ENCODE assay signal across 8 cellular contexts in the genomic region with DNA sequence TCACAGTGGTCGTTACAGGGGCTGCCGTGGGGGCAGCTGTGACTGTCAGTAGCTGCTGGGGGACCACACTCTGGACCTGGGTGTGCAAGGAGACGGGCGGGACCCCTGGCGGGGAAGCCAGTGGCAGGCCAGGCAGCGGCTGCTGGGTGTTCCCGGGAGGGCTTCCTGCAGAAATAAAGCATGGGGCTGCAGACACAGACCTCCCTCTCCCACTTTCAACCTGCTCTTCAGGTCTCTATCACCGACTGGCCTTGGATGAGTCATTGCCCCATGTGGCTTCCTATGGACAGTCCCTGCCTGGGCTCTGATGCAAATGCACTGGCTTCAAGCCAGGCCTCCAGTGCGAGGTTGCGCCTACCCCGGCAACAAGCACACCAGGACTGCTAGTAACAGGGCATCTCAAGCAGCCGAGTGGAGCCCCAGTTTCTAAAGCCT.
A peak's percentile ranks its signal among the peaks of the same experiment; 100 is the strongest.
DNase-seq lines count a peak whose midpoint lies in the region; ATAC-seq and TF ChIP-seq lines count a peak whose summit lies in the region.

No MANE protein-coding gene starts in this region.

- DNase-seq in NCI-H2227 (lab: John Stamatoyannopoulos, UW; ENCODE audit: unreplicated experiment) (peak; percentile 7), NCI-H2227 treated with DMSO at 0.1 percent for 48 hours (lab: John Stamatoyannopoulos, UW) (no peak), amniotic epithelial cell (ENCODE audit: low read depth) (peak; percentile 93), iris pigment epithelial cell (ENCODE audit: low read depth) (peak; percentile 97), GDM1 (lab: John Stamatoyannopoulos, UW) (no peak)
- DNase-seq in stimulated activated CD8-positive, alpha-beta memory T cell treated with anti-CD3 and anti-CD28 coated beads, Interleukin-12 subunit alpha, Interleukin-12 subunit beta, amount 100 ng/mL, for 1 hour (ENCODE audit: low read depth) = peak; percentile 30

- ATAC-seq in HG02973 (IDR thresholded peaks at IDR 0.05; ENCODE audit: unreplicated experiment) (peak; percentile 38), SK-N-SH treated with all-trans-retinoic acid at 6 μM for 48 hours (peak; percentile 54)

TF ChIP-seq in SK-N-SH treated with all-trans-retinoic acid at 6 μM for 48 hours, 23 proteins besides CTCF, POLR2A, EP300 and RAD21:
- TF ChIP-seq, protein P1, sequence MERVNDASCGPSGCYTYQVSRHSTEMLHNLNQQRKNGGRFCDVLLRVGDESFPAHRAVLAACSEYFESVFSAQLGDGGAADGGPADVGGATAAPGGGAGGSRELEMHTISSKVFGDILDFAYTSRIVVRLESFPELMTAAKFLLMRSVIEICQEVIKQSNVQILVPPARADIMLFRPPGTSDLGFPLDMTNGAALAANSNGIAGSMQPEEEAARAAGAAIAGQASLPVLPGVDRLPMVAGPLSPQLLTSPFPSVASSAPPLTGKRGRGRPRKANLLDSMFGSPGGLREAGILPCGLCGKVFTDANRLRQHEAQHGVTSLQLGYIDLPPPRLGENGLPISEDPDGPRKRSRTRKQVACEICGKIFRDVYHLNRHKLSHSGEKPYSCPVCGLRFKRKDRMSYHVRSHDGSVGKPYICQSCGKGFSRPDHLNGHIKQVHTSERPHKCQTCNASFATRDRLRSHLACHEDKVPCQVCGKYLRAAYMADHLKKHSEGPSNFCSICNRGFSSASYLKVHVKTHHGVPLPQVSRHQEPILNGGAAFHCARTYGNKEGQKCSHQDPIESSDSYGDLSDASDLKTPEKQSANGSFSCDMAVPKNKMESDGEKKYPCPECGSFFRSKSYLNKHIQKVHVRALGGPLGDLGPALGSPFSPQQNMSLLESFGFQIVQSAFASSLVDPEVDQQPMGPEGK (CRISPR knock-in tag; IDR thresholded peaks at IDR 0.05; ENCODE audit: borderline replicate concordance) = no peak
- TF ChIP-seq ZC3H10 (CRISPR knock-in tag; IDR thresholded peaks at IDR 0.05) (no peak), SNAI2 (CRISPR knock-in tag; IDR thresholded peaks at IDR 0.05) (no peak), RARB (CRISPR knock-in tag; IDR thresholded peaks at IDR 0.05) (no peak), PPARA (CRISPR knock-in tag; IDR thresholded peaks at IDR 0.05; ENCODE audit: borderline replicate concordance) (no peak), TOX (CRISPR knock-in tag; IDR thresholded peaks at IDR 0.05; ENCODE audit: borderline replicate concordance) (no peak), GLIS3 (CRISPR knock-in tag; IDR thresholded peaks at IDR 0.05) (no peak), ARNTL (CRISPR knock-in tag; IDR thresholded peaks at IDR 0.05; ENCODE audit: borderline replicate concordance, low read depth) (no peak), ZFP30 (CRISPR knock-in tag; IDR thresholded peaks at IDR 0.05) (no peak), OSR1 (CRISPR knock-in tag; IDR thresholded peaks at IDR 0.05) (no peak)
- TF ChIP-seq, protein P2, sequence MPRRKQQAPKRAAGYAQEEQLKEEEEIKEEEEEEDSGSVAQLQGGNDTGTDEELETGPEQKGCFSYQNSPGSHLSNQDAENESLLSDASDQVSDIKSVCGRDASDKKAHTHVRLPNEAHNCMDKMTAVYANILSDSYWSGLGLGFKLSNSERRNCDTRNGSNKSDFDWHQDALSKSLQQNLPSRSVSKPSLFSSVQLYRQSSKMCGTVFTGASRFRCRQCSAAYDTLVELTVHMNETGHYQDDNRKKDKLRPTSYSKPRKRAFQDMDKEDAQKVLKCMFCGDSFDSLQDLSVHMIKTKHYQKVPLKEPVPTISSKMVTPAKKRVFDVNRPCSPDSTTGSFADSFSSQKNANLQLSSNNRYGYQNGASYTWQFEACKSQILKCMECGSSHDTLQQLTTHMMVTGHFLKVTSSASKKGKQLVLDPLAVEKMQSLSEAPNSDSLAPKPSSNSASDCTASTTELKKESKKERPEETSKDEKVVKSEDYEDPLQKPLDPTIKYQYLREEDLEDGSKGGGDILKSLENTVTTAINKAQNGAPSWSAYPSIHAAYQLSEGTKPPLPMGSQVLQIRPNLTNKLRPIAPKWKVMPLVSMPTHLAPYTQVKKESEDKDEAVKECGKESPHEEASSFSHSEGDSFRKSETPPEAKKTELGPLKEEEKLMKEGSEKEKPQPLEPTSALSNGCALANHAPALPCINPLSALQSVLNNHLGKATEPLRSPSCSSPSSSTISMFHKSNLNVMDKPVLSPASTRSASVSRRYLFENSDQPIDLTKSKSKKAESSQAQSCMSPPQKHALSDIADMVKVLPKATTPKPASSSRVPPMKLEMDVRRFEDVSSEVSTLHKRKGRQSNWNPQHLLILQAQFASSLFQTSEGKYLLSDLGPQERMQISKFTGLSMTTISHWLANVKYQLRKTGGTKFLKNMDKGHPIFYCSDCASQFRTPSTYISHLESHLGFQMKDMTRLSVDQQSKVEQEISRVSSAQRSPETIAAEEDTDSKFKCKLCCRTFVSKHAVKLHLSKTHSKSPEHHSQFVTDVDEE (CRISPR knock-in tag; IDR thresholded peaks at IDR 0.05) = no peak
- TF ChIP-seq, protein P3, sequence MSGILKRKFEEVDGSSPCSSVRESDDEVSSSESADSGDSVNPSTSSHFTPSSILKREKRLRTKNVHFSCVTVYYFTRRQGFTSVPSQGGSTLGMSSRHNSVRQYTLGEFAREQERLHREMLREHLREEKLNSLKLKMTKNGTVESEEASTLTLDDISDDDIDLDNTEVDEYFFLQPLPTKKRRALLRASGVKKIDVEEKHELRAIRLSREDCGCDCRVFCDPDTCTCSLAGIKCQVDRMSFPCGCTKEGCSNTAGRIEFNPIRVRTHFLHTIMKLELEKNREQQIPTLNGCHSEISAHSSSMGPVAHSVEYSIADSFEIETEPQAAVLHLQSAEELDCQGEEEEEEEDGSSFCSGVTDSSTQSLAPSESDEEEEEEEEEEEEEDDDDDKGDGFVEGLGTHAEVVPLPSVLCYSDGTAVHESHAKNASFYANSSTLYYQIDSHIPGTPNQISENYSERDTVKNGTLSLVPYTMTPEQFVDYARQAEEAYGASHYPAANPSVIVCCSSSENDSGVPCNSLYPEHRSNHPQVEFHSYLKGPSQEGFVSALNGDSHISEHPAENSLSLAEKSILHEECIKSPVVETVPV (CRISPR knock-in tag; IDR thresholded peaks at IDR 0.05) = no peak
- TF ChIP-seq, protein P4, sequence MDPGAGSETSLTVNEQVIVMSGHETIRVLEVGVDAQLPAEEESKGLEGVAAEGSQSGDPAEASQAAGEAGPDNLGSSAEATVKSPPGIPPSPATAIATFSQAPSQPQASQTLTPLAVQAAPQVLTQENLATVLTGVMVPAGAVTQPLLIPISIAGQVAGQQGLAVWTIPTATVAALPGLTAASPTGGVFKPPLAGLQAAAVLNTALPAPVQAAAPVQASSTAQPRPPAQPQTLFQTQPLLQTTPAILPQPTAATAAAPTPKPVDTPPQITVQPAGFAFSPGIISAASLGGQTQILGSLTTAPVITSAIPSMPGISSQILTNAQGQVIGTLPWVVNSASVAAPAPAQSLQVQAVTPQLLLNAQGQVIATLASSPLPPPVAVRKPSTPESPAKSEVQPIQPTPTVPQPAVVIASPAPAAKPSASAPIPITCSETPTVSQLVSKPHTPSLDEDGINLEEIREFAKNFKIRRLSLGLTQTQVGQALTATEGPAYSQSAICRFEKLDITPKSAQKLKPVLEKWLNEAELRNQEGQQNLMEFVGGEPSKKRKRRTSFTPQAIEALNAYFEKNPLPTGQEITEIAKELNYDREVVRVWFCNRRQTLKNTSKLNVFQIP (CRISPR knock-in tag; IDR thresholded peaks at IDR 0.05; ENCODE audit: borderline replicate concordance, low read depth) = no peak
- TF ChIP-seq, protein P5, sequence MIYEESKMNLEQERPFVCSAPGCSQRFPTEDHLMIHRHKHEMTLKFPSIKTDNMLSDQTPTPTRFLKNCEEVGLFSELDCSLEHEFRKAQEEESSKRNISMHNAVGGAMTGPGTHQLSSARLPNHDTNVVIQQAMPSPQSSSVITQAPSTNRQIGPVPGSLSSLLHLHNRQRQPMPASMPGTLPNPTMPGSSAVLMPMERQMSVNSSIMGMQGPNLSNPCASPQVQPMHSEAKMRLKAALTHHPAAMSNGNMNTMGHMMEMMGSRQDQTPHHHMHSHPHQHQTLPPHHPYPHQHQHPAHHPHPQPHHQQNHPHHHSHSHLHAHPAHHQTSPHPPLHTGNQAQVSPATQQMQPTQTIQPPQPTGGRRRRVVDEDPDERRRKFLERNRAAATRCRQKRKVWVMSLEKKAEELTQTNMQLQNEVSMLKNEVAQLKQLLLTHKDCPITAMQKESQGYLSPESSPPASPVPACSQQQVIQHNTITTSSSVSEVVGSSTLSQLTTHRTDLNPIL (CRISPR knock-in tag; IDR thresholded peaks at IDR 0.05; ENCODE audit: low read depth) = no peak

Comparison
In these comparisons a context has a peak if more than half of its experiments do, and no peak if none do; other contexts are left out.
1. DNase-seq: peak in NCI-H2227 (single experiment), amniotic epithelial cell (single experiment), iris pigment epithelial cell (single experiment) and stimulated activated CD8-positive, alpha-beta memory T cell treated with anti-CD3 and anti-CD28 coated beads, Interleukin-12 subunit alpha, Interleukin-12 subunit beta, amount 100 ng/mL, for 1 hour (single experiment); none in NCI-H2227 treated with DMSO at 0.1 percent for 48 hours (single experiment) and GDM1 (single experiment).